Comparison of ENCODE assay signal across 23 cellular contexts in genomic region chr2:149420053-149420963, GRCh38.
DNase-seq lines count a peak whose midpoint lies in the region; ATAC-seq and TF ChIP-seq lines count a peak whose summit lies in the region.
"Had no signal": no experiment of that assay in that cellular context is flagged by ENCODE, and none has a peak within 500 bp of the region (broad histone marks: within the 10 kb centered on the region; RNA-seq: fewer than 3 reads in every experiment).

No MANE protein-coding gene starts in this region.

- H3K36me3 Mint-ChIP-seq in Caco-2 (ENCODE audit: insufficient read depth, unreplicated experiment): peaks cover 4% of the 10 kb centered on the region
- H3K36me3 Mint-ChIP-seq in nephron progenitor cell (ENCODE audit: low read depth): no peaks in the 10 kb centered on the region
- no peaks in the 10 kb centered on the region for H3K36me3 Mint-ChIP-seq in activated T-cell treated with anti-CD3 and anti-CD28 coated beads, Interleukin-2, amount 50 U/mL, for 4 hours (ENCODE audit: insufficient read depth)
- H3K36me3 Mint-ChIP-seq: activated naive CD4-positive, alpha-beta T cell treated with anti-CD3 and anti-CD28 coated beads, Interleukin-2, amount 10 ng/mL, durations not matched to agents 7 days and 5 days had no signal

- ATAC-seq in left colon: peak; percentile 96
- ATAC-seq in HG02588 (IDR thresholded peaks at IDR 0.05; ENCODE audit: unreplicated experiment): no peak
- no peak for ATAC-seq in activated T-cell treated with anti-CD3 and anti-CD28 coated beads, Interleukin-2, amount 50 U/mL, for 4 hours
- ATAC-seq in HG03045 (IDR thresholded peaks at IDR 0.05; ENCODE audit: unreplicated experiment): no peak
- ATAC-seq: heart left ventricle; Right ventricle myocardium inferior; stimulated activated naive CD8-positive, alpha-beta T cell treated with anti-CD3 and anti-CD28 coated beads, Interleukin-15, Interleukin-2, amounts not matched to agents 100 U/mL and 50 U/mL, for 24 hours had no signal

- POLR2A ChIA-PET in Caco-2 (lab: Charles Lee): interaction anchor here (0.7 kb wide), 1 partner anchor 166 kb away, joined by 13 read pairs; no protein-coding TSS in a partner anchor

- no peaks in the 10 kb centered on the region for H3K27me3 ChIP-seq in Caco-2 (replicated peaks; ENCODE audit: control insufficient read depth, insufficient read depth, low read length)
- H3K27me3 ChIP-seq: neutrophil had no signal

- 0 out of 2 replicates have a peak, but pooled peaks cover 5% of the 10 kb centered on the region for H3K9me3 ChIP-seq in Caco-2
- H3K9me3 ChIP-seq: heart left ventricle, neutrophil had no signal

- H3K4me1 ChIP-seq in Caco-2: peaks cover 54% of the 10 kb centered on the region
- H3K4me1 ChIP-seq: heart left ventricle had no signal

- H3K4me1 Mint-ChIP-seq in Caco-2 (ENCODE audit: low read depth, unreplicated experiment): peaks cover 40% of the 10 kb centered on the region
- peaks cover 10% of the 10 kb centered on the region for H3K4me1 Mint-ChIP-seq in nephron progenitor cell
- no peaks in the 10 kb centered on the region for H3K4me1 Mint-ChIP-seq in activated T-cell treated with anti-CD3 and anti-CD28 coated beads, Interleukin-2, amount 50 U/mL, for 4 hours (ENCODE audit: low read depth)
- H3K4me1 Mint-ChIP-seq: activated naive CD4-positive, alpha-beta T cell treated with anti-CD3 and anti-CD28 coated beads, Interleukin-2, amount 10 ng/mL, durations not matched to agents 7 days and 5 days had no signal

- H3K9me3 Mint-ChIP-seq in Caco-2 (ENCODE audit: unreplicated experiment): no peaks in the 10 kb centered on the region
- H3K9me3 Mint-ChIP-seq in nephron progenitor cell: no peaks in the 10 kb centered on the region
- no peaks in the 10 kb centered on the region for H3K9me3 Mint-ChIP-seq in activated T-cell treated with anti-CD3 and anti-CD28 coated beads, Interleukin-2, amount 50 U/mL, for 4 hours
- H3K9me3 Mint-ChIP-seq: activated naive CD4-positive, alpha-beta T cell treated with anti-CD3 and anti-CD28 coated beads, Interleukin-2, amount 10 ng/mL, durations not matched to agents 7 days and 5 days had no signal

- BruUV-seq in Caco-2 (replicated peaks; lab: Mats Ljungman, UMichigan): no TSS peak

- TF ChIP-seq CTCF in Caco-2 (IDR thresholded peaks at IDR 0.05; ENCODE audit: insufficient read depth in 1 of 2, low read depth in 1 of 2, low read length in 1 of 2, severe bottlenecking in 1 of 2, unreplicated experiment in 1 of 2): no peak
- TF ChIP-seq CTCF in nephron progenitor cell (IDR thresholded peaks at IDR 0.05): no peak

- H3K4me3 ChIP-seq in Caco-2 (ENCODE audit: low read depth, low read length): no peak overlapping the region
- H3K4me3 ChIP-seq: heart left ventricle had no signal

- CTCF ChIA-PET in Caco-2 (lab: Charles Lee): interaction anchor here (1.2 kb wide), 1 partner anchor 47 kb away, joined by 3 read pairs; no protein-coding TSS in a partner anchor

- H3K27me3 Mint-ChIP-seq in Caco-2 (ENCODE audit: insufficient read depth, unreplicated experiment) (no peaks in the 10 kb centered on the region), nephron progenitor cell (ENCODE audit: low read depth, poor library complexity) (no peaks in the 10 kb centered on the region)
- H3K27me3 Mint-ChIP-seq in activated T-cell treated with anti-CD3 and anti-CD28 coated beads, Interleukin-2, amount 50 U/mL, for 4 hours (ENCODE audit: low read depth): peaks cover 7% of the 10 kb centered on the region

- H3K36me3 ChIP-seq in Caco-2 (ENCODE audit: control insufficient read depth, insufficient read depth, low read length): no peaks in the 10 kb centered on the region; the same call in 1 of the 2 replicates
- H3K36me3 ChIP-seq: heart left ventricle, neutrophil had no signal

- H3K4me3 Mint-ChIP-seq in Caco-2 (ENCODE audit: unreplicated experiment) (peak overlapping the region; percentile 10), nephron progenitor cell (no peak overlapping the region)
- H3K4me3 Mint-ChIP-seq in activated T-cell treated with anti-CD3 and anti-CD28 coated beads, Interleukin-2, amount 50 U/mL, for 4 hours: no peak overlapping the region
- H3K4me3 Mint-ChIP-seq: activated naive CD4-positive, alpha-beta T cell treated with anti-CD3 and anti-CD28 coated beads, Interleukin-2, amount 10 ng/mL, durations not matched to agents 7 days and 5 days had no signal

- intact Hi-C loops in Caco-2 (cut with micrococcal nuclease; ENCODE audit: unreplicated experiment) (no loop called here), left colon (cut with DNase I, micrococcal nuclease) (no loop called here)

- peak in 1 of 2 experiments; percentile 22 for DNase-seq in Caco-2
- peak; percentile 17 for DNase-seq in NCI-H187 treated with DMSO at 0.1 percent for 48 hours (lab: John Stamatoyannopoulos, UW)
- DNase-seq in left colon: peak; percentile 35 to 39
- peak; percentile 16 for DNase-seq in nephron progenitor cell
- no peak for DNase-seq in putamen (ENCODE audit: low spot score)
- no peak for DNase-seq in activated T-cell treated with anti-CD3 and anti-CD28 coated beads, Interleukin-2, amount 50 U/mL, for 4 hours
- DNase-seq: activated CD8-positive, alpha-beta memory T cell treated with anti-CD3 and anti-CD28 coated beads for 24 hours; activated naive CD4-positive, alpha-beta T cell treated with anti-CD3 and anti-CD28 coated beads, Interleukin-2, amount 10 ng/mL, durations not matched to agents 7 days and 5 days; activated T-cell treated with anti-CD3 and anti-CD28 coated beads, Interleukin-2, amount 50 U/mL, for 48 hours; anterior cingulate cortex; caudate nucleus; heart left ventricle; IMR-90; NCI-H1105 treated with DMSO at 0.1 percent for 48 hours; NCI-H2171; NCI-H526 treated with DMSO at 0.1 percent for 48 hours; stimulated activated CD4-positive, alpha-beta T cell treated with anti-CD3 and anti-CD28 coated beads, Interleukin-4, amount 100 ng/mL, for 4 hours; stimulated activated naive CD8-positive, alpha-beta T cell treated with anti-CD3 and anti-CD28 coated beads, Interleukin-15, Interleukin-2, amounts not matched to agents 100 U/mL and 50 U/mL, for 24 hours; T1000 had no signal

- peak overlapping the region; percentile 69 for H3K27ac Mint-ChIP-seq in Caco-2 (ENCODE audit: unreplicated experiment)
- no peak overlapping the region for H3K27ac Mint-ChIP-seq in nephron progenitor cell
- H3K27ac Mint-ChIP-seq: activated naive CD4-positive, alpha-beta T cell treated with anti-CD3 and anti-CD28 coated beads, Interleukin-2, amount 10 ng/mL, durations not matched to agents 7 days and 5 days had no signal

Comparison
In these comparisons a context has a peak if more than half of its experiments do, and no peak if none do; other contexts are left out.
1. DNase-seq: peak in NCI-H187 treated with DMSO at 0.1 percent for 48 hours (single experiment), left colon (2 of 2) and nephron progenitor cell (single experiment); none in putamen (single experiment) and activated T-cell treated with anti-CD3 and anti-CD28 coated beads, Interleukin-2, amount 50 U/mL, for 4 hours (single experiment).